In the genomic region with DNA sequence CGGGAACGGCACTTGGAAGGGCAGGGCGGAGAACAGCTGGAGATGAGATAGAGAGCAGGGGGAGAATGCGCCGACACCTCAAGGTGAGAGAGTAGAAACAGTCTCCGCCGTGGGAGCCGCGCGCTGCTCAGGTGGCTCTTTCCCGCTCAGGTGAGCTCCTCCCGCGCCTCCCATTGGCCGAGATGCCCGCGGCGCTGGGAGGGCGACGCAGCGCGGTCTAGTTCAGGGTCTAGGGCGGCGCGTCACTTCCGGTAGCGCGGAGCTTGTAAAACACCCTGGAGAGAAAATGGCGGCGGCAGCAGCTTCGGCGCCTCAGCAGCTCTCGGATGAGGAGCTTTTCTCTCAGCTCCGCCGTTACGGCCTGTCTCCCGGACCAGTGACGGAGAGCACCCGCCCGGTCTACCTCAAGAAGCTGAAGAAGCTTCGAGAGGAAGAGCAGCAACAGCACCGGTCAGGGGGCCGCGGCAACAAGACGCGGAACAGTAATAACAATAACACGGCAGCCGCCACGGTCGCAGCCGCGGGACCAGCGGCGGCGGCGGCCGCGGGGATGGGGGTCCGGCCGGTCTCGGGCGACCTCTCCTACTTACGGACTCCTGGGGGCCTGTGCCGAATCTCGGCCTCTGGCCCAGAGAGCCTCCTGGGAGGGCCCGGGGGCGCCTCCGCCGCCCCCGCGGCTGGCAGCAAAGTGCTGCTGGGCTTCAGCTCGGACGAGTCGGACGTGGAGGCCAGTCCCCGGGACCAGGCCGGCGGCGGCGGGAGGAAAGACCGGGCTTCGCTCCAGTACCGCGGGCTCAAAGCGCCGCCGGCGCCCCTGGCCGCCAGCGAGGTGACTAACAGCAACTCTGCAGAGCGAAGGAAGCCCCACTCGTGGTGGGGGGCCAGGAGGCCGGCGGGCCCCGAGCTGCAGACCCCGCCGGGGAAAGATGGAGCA, we compare ENCODE assay signal across 1 cellular context.
TF ChIP-seq lines count a peak whose summit lies in the region.

A gene (plus strand): TSS at position 273 of the 934 bp plus-strand sequence. CDS start 14 bp downstream, at position 287.

TF ChIP-seq in GM12878, 131 proteins besides CTCF, POLR2A, EP300 and RAD21 (continued from another document):
- TF ChIP-seq BACH1 (IDR thresholded peaks at IDR 0.05; ENCODE audit: borderline replicate concordance) (peak; percentile 66; the same call in 1 of the 2 replicates), TBL1XR1 (IDR thresholded peaks at IDR 0.05; ENCODE audit: low read depth, low read length) (no peak), TCF7 (IDR thresholded peaks at IDR 0.05; ENCODE audit: borderline replicate concordance) (no peak), CBX3 (IDR thresholded peaks at IDR 0.05; ENCODE audit: borderline replicate concordance, low read depth) (no peak), RBBP5 (conservative IDR thresholded peaks at IDR 0.05) (no peak), MEF2A (IDR thresholded peaks at IDR 0.05; ENCODE audit: insufficient read depth, low read depth, low read length) (0 out of 2 replicates have a peak, but pooled peaks have one; percentile 12), ATF7 (IDR thresholded peaks at IDR 0.05; ENCODE audit: low read depth) (no peak), MEF2B (IDR thresholded peaks at IDR 0.05; ENCODE audit: partially characterized antibody, poor library complexity, severe bottlenecking) (no peak), CREM (IDR thresholded peaks at IDR 0.05; ENCODE audit: low read depth) (peak; percentile 98), EZH2 (IDR thresholded peaks at IDR 0.05; ENCODE audit: borderline replicate concordance, control insufficient read depth, low read depth, low read length) (no peak), FOS (IDR thresholded peaks at IDR 0.05; ENCODE audit: borderline replicate concordance, extremely low read depth, insufficient read length) (no peak), SRF (IDR thresholded peaks at IDR 0.05; ENCODE audit: low read depth in 2 of 2, low read length in 2 of 2) (peak in 1 of 2 experiments; percentile 4; a peak in 1 of 4 replicates), JUND (IDR thresholded peaks at IDR 0.05; ENCODE audit: low read depth, low read length) (no peak), MTA3 (IDR thresholded peaks at IDR 0.05; ENCODE audit: borderline replicate concordance, low read length) (no peak)
- TF ChIP-seq, protein P1, sequence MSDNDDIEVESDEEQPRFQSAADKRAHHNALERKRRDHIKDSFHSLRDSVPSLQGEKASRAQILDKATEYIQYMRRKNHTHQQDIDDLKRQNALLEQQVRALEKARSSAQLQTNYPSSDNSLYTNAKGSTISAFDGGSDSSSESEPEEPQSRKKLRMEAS (IDR thresholded peaks at IDR 0.05; ENCODE audit: low read depth, low read length), result peak; percentile 71; the same call in 1 of the 2 replicates
- TF ChIP-seq, protein P2, sequence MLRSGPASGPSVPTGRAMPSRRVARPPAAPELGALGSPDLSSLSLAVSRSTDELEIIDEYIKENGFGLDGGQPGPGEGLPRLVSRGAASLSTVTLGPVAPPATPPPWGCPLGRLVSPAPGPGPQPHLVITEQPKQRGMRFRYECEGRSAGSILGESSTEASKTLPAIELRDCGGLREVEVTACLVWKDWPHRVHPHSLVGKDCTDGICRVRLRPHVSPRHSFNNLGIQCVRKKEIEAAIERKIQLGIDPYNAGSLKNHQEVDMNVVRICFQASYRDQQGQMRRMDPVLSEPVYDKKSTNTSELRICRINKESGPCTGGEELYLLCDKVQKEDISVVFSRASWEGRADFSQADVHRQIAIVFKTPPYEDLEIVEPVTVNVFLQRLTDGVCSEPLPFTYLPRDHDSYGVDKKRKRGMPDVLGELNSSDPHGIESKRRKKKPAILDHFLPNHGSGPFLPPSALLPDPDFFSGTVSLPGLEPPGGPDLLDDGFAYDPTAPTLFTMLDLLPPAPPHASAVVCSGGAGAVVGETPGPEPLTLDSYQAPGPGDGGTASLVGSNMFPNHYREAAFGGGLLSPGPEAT (IDR thresholded peaks at IDR 0.05; ENCODE audit: low read depth), result peak; percentile 60
- TF ChIP-seq, protein P3, sequence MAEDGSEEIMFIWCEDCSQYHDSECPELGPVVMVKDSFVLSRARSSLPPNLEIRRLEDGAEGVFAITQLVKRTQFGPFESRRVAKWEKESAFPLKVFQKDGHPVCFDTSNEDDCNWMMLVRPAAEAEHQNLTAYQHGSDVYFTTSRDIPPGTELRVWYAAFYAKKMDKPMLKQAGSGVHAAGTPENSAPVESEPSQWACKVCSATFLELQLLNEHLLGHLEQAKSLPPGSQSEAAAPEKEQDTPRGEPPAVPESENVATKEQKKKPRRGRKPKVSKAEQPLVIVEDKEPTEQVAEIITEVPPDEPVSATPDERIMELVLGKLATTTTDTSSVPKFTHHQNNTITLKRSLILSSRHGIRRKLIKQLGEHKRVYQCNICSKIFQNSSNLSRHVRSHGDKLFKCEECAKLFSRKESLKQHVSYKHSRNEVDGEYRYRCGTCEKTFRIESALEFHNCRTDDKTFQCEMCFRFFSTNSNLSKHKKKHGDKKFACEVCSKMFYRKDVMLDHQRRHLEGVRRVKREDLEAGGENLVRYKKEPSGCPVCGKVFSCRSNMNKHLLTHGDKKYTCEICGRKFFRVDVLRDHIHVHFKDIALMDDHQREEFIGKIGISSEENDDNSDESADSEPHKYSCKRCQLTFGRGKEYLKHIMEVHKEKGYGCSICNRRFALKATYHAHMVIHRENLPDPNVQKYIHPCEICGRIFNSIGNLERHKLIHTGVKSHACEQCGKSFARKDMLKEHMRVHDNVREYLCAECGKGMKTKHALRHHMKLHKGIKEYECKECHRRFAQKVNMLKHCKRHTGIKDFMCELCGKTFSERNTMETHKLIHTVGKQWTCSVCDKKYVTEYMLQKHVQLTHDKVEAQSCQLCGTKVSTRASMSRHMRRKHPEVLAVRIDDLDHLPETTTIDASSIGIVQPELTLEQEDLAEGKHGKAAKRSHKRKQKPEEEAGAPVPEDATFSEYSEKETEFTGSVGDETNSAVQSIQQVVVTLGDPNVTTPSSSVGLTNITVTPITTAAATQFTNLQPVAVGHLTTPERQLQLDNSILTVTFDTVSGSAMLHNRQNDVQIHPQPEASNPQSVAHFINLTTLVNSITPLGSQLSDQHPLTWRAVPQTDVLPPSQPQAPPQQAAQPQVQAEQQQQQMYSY (CRISPR knock-in tag; IDR thresholded peaks at IDR 0.05), result no peak
- TF ChIP-seq, protein P4, sequence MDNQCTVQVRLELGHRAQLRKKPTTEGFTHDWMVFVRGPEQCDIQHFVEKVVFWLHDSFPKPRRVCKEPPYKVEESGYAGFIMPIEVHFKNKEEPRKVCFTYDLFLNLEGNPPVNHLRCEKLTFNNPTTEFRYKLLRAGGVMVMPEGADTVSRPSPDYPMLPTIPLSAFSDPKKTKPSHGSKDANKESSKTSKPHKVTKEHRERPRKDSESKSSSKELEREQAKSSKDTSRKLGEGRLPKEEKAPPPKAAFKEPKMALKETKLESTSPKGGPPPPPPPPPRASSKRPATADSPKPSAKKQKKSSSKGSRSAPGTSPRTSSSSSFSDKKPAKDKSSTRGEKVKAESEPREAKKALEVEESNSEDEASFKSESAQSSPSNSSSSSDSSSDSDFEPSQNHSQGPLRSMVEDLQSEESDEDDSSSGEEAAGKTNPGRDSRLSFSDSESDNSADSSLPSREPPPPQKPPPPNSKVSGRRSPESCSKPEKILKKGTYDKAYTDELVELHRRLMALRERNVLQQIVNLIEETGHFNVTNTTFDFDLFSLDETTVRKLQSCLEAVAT (IDR thresholded peaks at IDR 0.05), result peak; percentile 16
- TF ChIP-seq, protein P5, sequence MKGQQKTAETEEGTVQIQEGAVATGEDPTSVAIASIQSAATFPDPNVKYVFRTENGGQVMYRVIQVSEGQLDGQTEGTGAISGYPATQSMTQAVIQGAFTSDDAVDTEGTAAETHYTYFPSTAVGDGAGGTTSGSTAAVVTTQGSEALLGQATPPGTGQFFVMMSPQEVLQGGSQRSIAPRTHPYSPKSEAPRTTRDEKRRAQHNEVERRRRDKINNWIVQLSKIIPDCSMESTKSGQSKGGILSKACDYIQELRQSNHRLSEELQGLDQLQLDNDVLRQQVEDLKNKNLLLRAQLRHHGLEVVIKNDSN (IDR thresholded peaks at IDR 0.05; ENCODE audit: borderline replicate concordance, extremely low read length, insufficient read depth, low read depth, low read length), result peak; percentile 68
- TF ChIP-seq, protein P6, sequence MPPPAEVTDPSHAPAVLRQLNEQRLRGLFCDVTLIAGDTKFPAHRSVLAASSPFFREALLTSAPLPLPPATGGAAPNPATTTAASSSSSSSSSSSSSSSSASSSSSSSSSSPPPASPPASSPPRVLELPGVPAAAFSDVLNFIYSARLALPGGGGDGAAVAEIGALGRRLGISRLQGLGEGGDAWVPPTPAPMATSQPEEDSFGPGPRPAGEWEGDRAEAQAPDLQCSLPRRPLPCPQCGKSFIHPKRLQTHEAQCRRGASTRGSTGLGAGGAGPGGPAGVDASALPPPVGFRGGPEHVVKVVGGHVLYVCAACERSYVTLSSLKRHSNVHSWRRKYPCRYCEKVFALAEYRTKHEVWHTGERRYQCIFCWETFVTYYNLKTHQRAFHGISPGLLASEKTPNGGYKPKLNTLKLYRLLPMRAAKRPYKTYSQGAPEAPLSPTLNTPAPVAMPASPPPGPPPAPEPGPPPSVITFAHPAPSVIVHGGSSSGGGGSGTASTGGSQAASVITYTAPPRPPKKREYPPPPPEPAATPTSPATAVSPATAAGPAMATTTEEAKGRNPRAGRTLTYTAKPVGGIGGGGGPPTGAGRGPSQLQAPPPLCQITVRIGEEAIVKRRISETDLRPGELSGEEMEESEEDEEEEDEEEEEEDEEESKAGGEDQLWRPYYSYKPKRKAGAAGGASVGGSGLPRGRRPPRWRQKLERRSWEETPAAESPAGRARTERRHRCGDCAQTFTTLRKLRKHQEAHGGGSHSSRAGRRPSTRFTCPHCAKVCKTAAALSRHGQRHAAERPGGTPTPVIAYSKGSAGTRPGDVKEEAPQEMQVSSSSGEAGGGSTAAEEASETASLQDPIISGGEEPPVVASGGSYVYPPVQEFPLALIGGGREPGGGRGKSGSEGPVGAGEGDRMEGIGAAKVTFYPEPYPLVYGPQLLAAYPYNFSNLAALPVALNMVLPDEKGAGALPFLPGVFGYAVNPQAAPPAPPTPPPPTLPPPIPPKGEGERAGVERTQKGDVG (CRISPR knock-in tag; IDR thresholded peaks at IDR 0.05), result no peak
- TF ChIP-seq, protein P7, sequence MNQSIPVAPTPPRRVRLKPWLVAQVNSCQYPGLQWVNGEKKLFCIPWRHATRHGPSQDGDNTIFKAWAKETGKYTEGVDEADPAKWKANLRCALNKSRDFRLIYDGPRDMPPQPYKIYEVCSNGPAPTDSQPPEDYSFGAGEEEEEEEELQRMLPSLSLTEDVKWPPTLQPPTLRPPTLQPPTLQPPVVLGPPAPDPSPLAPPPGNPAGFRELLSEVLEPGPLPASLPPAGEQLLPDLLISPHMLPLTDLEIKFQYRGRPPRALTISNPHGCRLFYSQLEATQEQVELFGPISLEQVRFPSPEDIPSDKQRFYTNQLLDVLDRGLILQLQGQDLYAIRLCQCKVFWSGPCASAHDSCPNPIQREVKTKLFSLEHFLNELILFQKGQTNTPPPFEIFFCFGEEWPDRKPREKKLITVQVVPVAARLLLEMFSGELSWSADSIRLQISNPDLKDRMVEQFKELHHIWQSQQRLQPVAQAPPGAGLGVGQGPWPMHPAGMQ (IDR thresholded peaks at IDR 0.05; ENCODE audit: borderline replicate concordance), result no peak
